ENCODE assay signal across 8 cellular contexts in the genomic region with DNA sequence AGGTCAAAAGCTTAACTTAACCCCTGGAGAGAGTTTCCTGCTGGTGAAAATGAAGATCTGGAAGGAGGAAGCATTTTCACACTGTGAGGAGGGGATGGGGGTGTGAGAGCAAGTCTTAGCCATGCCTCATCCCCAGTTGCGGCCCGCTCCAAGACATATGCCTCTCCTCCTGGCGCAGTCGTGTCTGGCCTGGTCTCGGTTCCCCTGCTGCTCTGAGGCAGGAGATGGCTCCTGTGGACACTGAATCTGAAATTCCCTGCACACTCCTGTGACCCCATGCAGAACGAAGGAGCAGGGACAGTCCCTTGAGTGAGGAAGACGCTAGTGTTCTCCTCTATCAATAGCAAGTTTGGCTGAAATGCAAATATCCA. TPM values are rescaled to one million over a fixed set of nuclear protein-coding genes. Genes with fewer than 3 reads are reported as not detected.
A peak's percentile ranks its signal among the peaks of the same experiment; 100 is the strongest.
DNase-seq lines count a peak whose midpoint lies in the region; ATAC-seq and TF ChIP-seq lines count a peak whose summit lies in the region.

No MANE protein-coding gene starts in this region.

- peak overlapping the region; percentile 58 to 82 (median 76) for H3K4me3 ChIP-seq in gastrocnemius medialis

- TF ChIP-seq CTCF in VCaP (conservative IDR thresholded peaks at IDR 0.05), result no peak
- no peak for TF ChIP-seq CTCF in gastrocnemius medialis (IDR thresholded peaks at IDR 0.05 in 4 of 5, conservative IDR thresholded peaks at IDR 0.05 in 1 of 5)

- DNase-seq in left cardiac atrium (no peak), gastrocnemius medialis (no peak), retina (no peak)
- no peak for DNase-seq in activated effector memory CD4-positive, alpha-beta T cell treated with Interleukin-2 at 50 U/mL for 16 hours

- H3K4me1 ChIP-seq in gastrocnemius medialis, result peaks cover 8% of the 10 kb centered on the region in 2 donors

- TF ChIP-seq POLR2A in gastrocnemius medialis (IDR thresholded peaks at IDR 0.05), result no peak

- no peaks in the 10 kb centered on the region for H3K9me3 ChIP-seq in gastrocnemius medialis

- intact Hi-C loops in left cardiac atrium (cut with DNase I) (loop anchor here in 1 of 2 donors (10.0 kb wide), 1 partner anchor 98 kb away; no protein-coding TSS in a partner anchor), gastrocnemius medialis (cut with DNase I; ENCODE audit: low total_unique reads) (loop anchor here (2.0 to 5.0 kb wide), 3 partner anchors 38 to 90 kb away; a partner anchor contains a TSS)

- H3K27ac ChIP-seq in VCaP (peak overlapping the region; percentile 85), gastrocnemius medialis (peak overlapping the region; percentile 75 to 82 (median 80))

- in situ Hi-C loops in gastrocnemius medialis (cut with MboI; ENCODE audit: low sequenced_read_pairs in 4 of 4), result loop anchor here in 1 of 4 donors (10.0 kb wide), 1 partner anchor 258 kb away; a partner anchor contains a TSS

- H3K27me3 ChIP-seq in gastrocnemius medialis, result no peaks in the 10 kb centered on the region

- ATAC-seq in GM21723 (IDR thresholded peaks at IDR 0.05; ENCODE audit: unreplicated experiment) (peak; percentile 16), left cardiac atrium (peak; percentile 9 to 38), gastrocnemius medialis (peak in 1 of 2 donors; percentile 30), esophagus mucosa (no peak), HG03097 (IDR thresholded peaks at IDR 0.05; ENCODE audit: low FRiP score, unreplicated experiment) (no peak)

- H3K36me3 ChIP-seq in gastrocnemius medialis, result no peaks in the 10 kb centered on the region

RNA-seq across cellular contexts. Expression of a gene that starts 0.3 kb away (rescaled TPM):
- total RNA-seq in left cardiac atrium (1 to 10 TPM; 4.4 to 4.5 TPM), gastrocnemius medialis (1 to 10 TPM in 3 of 4 donors, under 1 TPM in 1; 0.22 to 2.8 (median 1.8) TPM), esophagus mucosa (0.64 TPM)

RNA-seq across cellular contexts. Expression of a gene that starts 37.7 kb away (rescaled TPM):
- 1 to 10 TPM; 4.7 to 5.6 TPM for total RNA-seq in left cardiac atrium
- 1 to 10 TPM; 1.3 to 5.8 (median 4.0) TPM for total RNA-seq in gastrocnemius medialis
- total RNA-seq in esophagus mucosa, result 5.9 TPM

RNA-seq across cellular contexts. Expression of a gene that starts 38.7 kb away (rescaled TPM):
- total RNA-seq in left cardiac atrium (1 to 10 TPM; 4.1 to 4.2 TPM), gastrocnemius medialis (under 1 TPM in 3 of 4 donors, not detected in 1; 0.42 to 0.68 (median 0.46) TPM), esophagus mucosa (0.84 TPM)

Comparison
In these comparisons a context has a peak if more than half of its experiments do, and no peak if none do; other contexts are left out.
1. ATAC-seq: peak in GM21723 (single experiment) and left cardiac atrium (2 of 2); none in esophagus mucosa (single experiment) and HG03097 (single experiment).